Comparison of ENCODE assay signal across 21 cellular contexts in genomic region chr3:169215953-169216352, GRCh38.
DNase-seq lines count a peak whose midpoint lies in the region; ATAC-seq, FAIRE-seq and TF ChIP-seq lines count a peak whose summit lies in the region.
"Had no signal": no experiment of that assay in that cellular context is flagged by ENCODE, and none has a peak within 500 bp of the region (broad histone marks: within the 10 kb centered on the region; RNA-seq: fewer than 3 reads in every experiment).

No MANE protein-coding gene starts in this region.

- H3K4me2 ChIP-seq in endothelial cell of umbilical vein (ENCODE audit: insufficient read depth, low read length): peak overlapping the region; percentile 57

- no peaks in the 10 kb centered on the region for H3K9me1 ChIP-seq in endothelial cell of umbilical vein (replicated peaks; ENCODE audit: control insufficient read depth, extremely low read depth, insufficient read depth, low read length)

- FAIRE-seq in H54 (lab: Jason Lieb, UNC) (peak; percentile 30), endothelial cell of umbilical vein (lab: Jason Lieb, UNC) (no peak), pancreas (lab: Jason Lieb, UNC) (no peak)
- FAIRE-seq: A204.1, D721Med, GM12892, GM19239, H1, HTR-8/SVneo had no signal

- H3K9me3 ChIP-seq in endothelial cell of umbilical vein (replicated peaks; ENCODE audit: control insufficient read depth, insufficient read depth, low read length) (no peaks in the 10 kb centered on the region), esophagus squamous epithelium (no peaks in the 10 kb centered on the region), pancreas (no peaks in the 10 kb centered on the region)
- H3K9me3 ChIP-seq: BE2C had no signal

- H3K4me1 ChIP-seq in endothelial cell of umbilical vein (ENCODE audit: control insufficient read depth, extremely low read depth, insufficient read depth, low read length) (peaks cover 23% of the 10 kb centered on the region), esophagus squamous epithelium (no peaks in the 10 kb centered on the region), pancreas (no peaks in the 10 kb centered on the region)
- H3K4me1 ChIP-seq: BE2C had no signal

- H3K27ac ChIP-seq in endothelial cell of umbilical vein (ENCODE audit: insufficient read depth, low read depth, low read length): peak overlapping the region; percentile 62
- H3K27ac ChIP-seq in esophagus squamous epithelium: peak overlapping the region in 1 of 4 donors; percentile 2
- H3K27ac ChIP-seq in pancreas: no peak overlapping the region
- H3K27ac ChIP-seq: C4-2B had no signal

- TF ChIP-seq CTCF in AG10803 (conservative IDR thresholded peaks at IDR 0.05; ENCODE audit: low read length) (no peak), endothelial cell of umbilical vein (IDR thresholded peaks at IDR 0.05; ENCODE audit: extremely low read depth in 1 of 2, insufficient read depth in 1 of 2, low read depth in 1 of 2, low read length in 2 of 2) (no peak), fibroblast of the aortic adventitia (IDR thresholded peaks at IDR 0.05; ENCODE audit: insufficient read depth, low read length) (no peak), esophagus squamous epithelium (IDR thresholded peaks at IDR 0.05) (no peak), pancreas (IDR thresholded peaks at IDR 0.05) (no peak)

- no peaks in the 10 kb centered on the region for H4K20me1 ChIP-seq in endothelial cell of umbilical vein (replicated peaks; ENCODE audit: control insufficient read depth, extremely low read depth, insufficient read depth, low read length)

- dilution Hi-C loops in endothelial cell of umbilical vein (cut with MboI; ENCODE audit: extremely low pct_ligation_motif_present, low sequenced_read_pairs): no loop called here

- H3K9ac ChIP-seq in endothelial cell of umbilical vein (replicated peaks; ENCODE audit: extremely low read depth, insufficient read depth, low read length): no peak overlapping the region

- no peak overlapping the region for H3K4me3 ChIP-seq in AG10803 (ENCODE audit: low read length)
- H3K4me3 ChIP-seq in endothelial cell of umbilical vein (replicated peaks in 1 of 3; ENCODE audit: insufficient read depth in 1 of 3, low read depth in 1 of 3, low read length in 3 of 3): no peak overlapping the region
- no peak overlapping the region for H3K4me3 ChIP-seq in fibroblast of the aortic adventitia (ENCODE audit: low read depth, low read length)
- H3K4me3 ChIP-seq in esophagus squamous epithelium: no peak overlapping the region
- H3K4me3 ChIP-seq in pancreas: no peak overlapping the region

- WGBS in esophagus squamous epithelium, 2 donors: 46 to 64% methylated on average over 5 of the region's 5 CpGs
- WGBS in pancreas, 2 donors: 86% methylated on average over 5 of the region's 5 CpGs

- H3K36me3 ChIP-seq in endothelial cell of umbilical vein (ENCODE audit: control insufficient read depth in 2 of 2, extremely low read depth in 1 of 2, insufficient read depth in 2 of 2, low read length in 2 of 2): no peaks in the 10 kb centered on the region
- no peaks in the 10 kb centered on the region for H3K36me3 ChIP-seq in esophagus squamous epithelium
- no peaks in the 10 kb centered on the region for H3K36me3 ChIP-seq in pancreas
- H3K36me3 ChIP-seq: BE2C had no signal

- intact Hi-C loops in endothelial cell of umbilical vein (cut with micrococcal nuclease) (loop anchor here (5.0 kb wide), 2 partner anchors 174 to 264 kb away; no protein-coding TSS in a partner anchor), esophagus squamous epithelium (cut with DNase I) (no loop called here), pancreas (cut with DNase I) (loop anchor here in 1 of 3 donors (10.0 kb wide), 1 partner anchor 449 kb away; the partner anchor contains the start of gene MECOM)

- H3K27me3 ChIP-seq in endothelial cell of umbilical vein (ENCODE audit: control insufficient read depth in 2 of 2, insufficient read depth in 2 of 2, low read length in 2 of 2): no peaks in the 10 kb centered on the region
- H3K27me3 ChIP-seq in esophagus squamous epithelium: no peaks in the 10 kb centered on the region
- H3K27me3 ChIP-seq in pancreas: no peaks in the 10 kb centered on the region
- H3K27me3 ChIP-seq: BE2C had no signal

- no peak for ATAC-seq in pancreas

- DNase-seq in AG10803 (ENCODE audit: low read depth) (peak; percentile 14), H54 (ENCODE audit: insufficient read length, low spot score) (no peak), endothelial cell of umbilical vein (ENCODE audit: low read depth, low spot score) (no peak), fibroblast of the aortic adventitia (ENCODE audit: low read depth) (peak; percentile 75), NAMALWA (ENCODE audit: low spot score) (no peak), esophagus squamous epithelium (lab: John Stamatoyannopoulos, UW) (no peak), pancreas (no peak)
- DNase-seq: BE2C; CD4-positive, alpha-beta memory T cell; DMS153; DMS79 treated with DMSO at 0.1 percent for 48 hours; EL; HCEC 1CT; HFFc6 had no signal

- CTCF ChIA-PET in endothelial cell of umbilical vein (lab: Charles Lee): interaction anchor here (6.1 kb wide), 1 partner anchor 27 kb away, joined by 43 read pairs; no protein-coding TSS in a partner anchor

- peak overlapping the region; percentile 31 for H2AFZ ChIP-seq in endothelial cell of umbilical vein (ENCODE audit: low read depth, low read length)

- no peaks in the 10 kb centered on the region for H3K79me2 ChIP-seq in endothelial cell of umbilical vein (ENCODE audit: control insufficient read depth, insufficient read depth, low read length)

- no TSS peak for BruUV-seq in endothelial cell of umbilical vein (replicated peaks; lab: Mats Ljungman, UMichigan)

- POLR2A ChIA-PET in endothelial cell of umbilical vein (lab: Charles Lee): no interaction called here

- TF ChIP-seq POLR2A in H54 (IDR thresholded peaks at IDR 0.05; ENCODE audit: low read depth, low read length): no peak
- TF ChIP-seq POLR2A in endothelial cell of umbilical vein (IDR thresholded peaks at IDR 0.05; ENCODE audit: low read depth, low read length): no peak
- TF ChIP-seq POLR2A in esophagus squamous epithelium (IDR thresholded peaks at IDR 0.05): no peak

TF ChIP-seq in endothelial cell of umbilical vein, 7 proteins besides CTCF, POLR2A, EP300 and RAD21:
- TF ChIP-seq MAX (IDR thresholded peaks at IDR 0.05; ENCODE audit: insufficient read depth, insufficient read length) (no peak), EZH2 (IDR thresholded peaks at IDR 0.05; ENCODE audit: borderline replicate concordance, low read depth, low read length, severe bottlenecking) (no peak), JUN (IDR thresholded peaks at IDR 0.05; ENCODE audit: borderline replicate concordance, insufficient read depth, insufficient read length, low read depth) (no peak)
TF ChIP-seq in endothelial cell of umbilical vein: peak in this region for 0.

Comparison
In these comparisons a context has a peak if more than half of its experiments do, and no peak if none do; other contexts are left out.
1. DNase-seq: peak in AG10803 (single experiment) and fibroblast of the aortic adventitia (single experiment); none in H54 (single experiment), endothelial cell of umbilical vein (single experiment), NAMALWA (single experiment), esophagus squamous epithelium (single experiment) and pancreas (0 of 6).